1 cellular context compared by ENCODE assay signal in the genomic region with DNA sequence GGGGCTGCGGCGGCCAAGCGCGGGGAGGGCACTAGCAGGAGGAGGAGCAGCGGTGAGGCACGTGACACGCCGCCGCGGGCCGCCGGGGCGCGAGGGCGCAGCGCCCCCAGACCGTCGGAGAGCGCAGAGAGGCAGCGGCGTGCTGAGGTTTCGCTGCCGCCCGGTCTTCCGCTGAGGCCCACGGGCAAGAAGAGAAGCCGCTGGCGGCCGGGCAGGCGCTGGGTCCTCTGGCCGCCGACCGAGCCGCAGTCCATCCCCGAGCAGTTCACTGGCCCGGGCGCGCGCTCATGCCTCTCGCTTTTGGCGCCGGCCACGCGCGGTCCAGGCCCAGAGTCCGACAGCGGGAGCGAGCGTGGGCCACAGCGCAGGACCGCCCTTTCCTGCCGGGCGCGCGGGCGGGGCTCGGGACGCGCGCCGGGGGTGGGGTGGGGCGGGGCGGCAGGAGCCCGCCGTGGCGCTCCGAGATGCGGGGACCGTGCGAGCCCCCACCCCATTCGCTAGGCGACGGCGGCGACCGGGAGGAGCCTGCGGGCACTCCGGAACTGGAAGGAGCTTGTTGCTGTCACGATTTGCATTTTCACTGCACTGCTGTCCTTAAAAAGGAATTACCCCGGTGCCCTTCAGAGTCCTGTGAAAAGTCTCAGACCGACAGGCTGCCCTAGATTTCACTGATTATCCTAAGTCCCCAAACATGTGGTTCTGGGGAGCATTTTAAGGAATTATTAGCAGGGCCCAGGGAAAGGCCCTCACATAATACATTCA.
TF ChIP-seq lines count a peak whose summit lies in the region.

A gene with protein sequence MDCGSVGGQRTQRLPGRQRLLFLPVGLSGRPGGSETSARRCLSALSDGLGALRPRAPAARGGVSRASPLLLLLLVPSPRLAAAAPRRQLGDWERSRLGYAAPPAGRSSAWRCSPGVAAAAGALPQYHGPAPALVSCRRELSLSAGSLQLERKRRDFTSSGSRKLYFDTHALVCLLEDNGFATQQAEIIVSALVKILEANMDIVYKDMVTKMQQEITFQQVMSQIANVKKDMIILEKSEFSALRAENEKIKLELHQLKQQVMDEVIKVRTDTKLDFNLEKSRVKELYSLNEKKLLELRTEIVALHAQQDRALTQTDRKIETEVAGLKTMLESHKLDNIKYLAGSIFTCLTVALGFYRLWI (minus strand): TSS at position 382 of the 762 bp plus-strand sequence. CDS start 128 bp downstream, at position 254.

TF ChIP-seq in A549, 52 proteins besides CTCF, POLR2A, EP300 and RAD21 (continued from another document):
- TF ChIP-seq, protein P1, sequence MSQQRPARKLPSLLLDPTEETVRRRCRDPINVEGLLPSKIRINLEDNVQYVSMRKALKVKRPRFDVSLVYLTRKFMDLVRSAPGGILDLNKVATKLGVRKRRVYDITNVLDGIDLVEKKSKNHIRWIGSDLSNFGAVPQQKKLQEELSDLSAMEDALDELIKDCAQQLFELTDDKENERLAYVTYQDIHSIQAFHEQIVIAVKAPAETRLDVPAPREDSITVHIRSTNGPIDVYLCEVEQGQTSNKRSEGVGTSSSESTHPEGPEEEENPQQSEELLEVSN (IDR thresholded peaks at IDR 0.05; ENCODE audit: borderline replicate concordance, low read depth): peak; percentile 43; the same call in 1 of the 2 replicates
- TF ChIP-seq ZC3H11A (IDR thresholded peaks at IDR 0.05): no peak
- peak; percentile 58; the same call in 1 of the 2 replicates for TF ChIP-seq PHF8 (IDR thresholded peaks at IDR 0.05; ENCODE audit: borderline replicate concordance, low read depth)
- no peak for TF ChIP-seq FOXS1 (CRISPR knock-in tag; IDR thresholded peaks at IDR 0.05)
- no peak for TF ChIP-seq RARB (CRISPR knock-in tag; IDR thresholded peaks at IDR 0.05)
- TF ChIP-seq TP53 (CRISPR knock-in tag; IDR thresholded peaks at IDR 0.05): peak; percentile 32; the same call in 1 of the 2 replicates
- no peak for TF ChIP-seq MAZ (IDR thresholded peaks at IDR 0.05; ENCODE audit: borderline replicate concordance, low read depth, low read length)
- TF ChIP-seq ESRRA (IDR thresholded peaks at IDR 0.05; ENCODE audit: borderline replicate concordance, low read length): no peak
- TF ChIP-seq, protein P2, sequence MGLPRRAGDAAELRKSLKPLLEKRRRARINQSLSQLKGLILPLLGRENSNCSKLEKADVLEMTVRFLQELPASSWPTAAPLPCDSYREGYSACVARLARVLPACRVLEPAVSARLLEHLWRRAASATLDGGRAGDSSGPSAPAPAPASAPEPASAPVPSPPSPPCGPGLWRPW (IDR thresholded peaks at IDR 0.05): no peak
- TF ChIP-seq HDAC2 (IDR thresholded peaks at IDR 0.05): no peak
- TF ChIP-seq ZSCAN20 (CRISPR knock-in tag; IDR thresholded peaks at IDR 0.05): no peak
- TF ChIP-seq BHLHE40 (IDR thresholded peaks at IDR 0.05; ENCODE audit: low read depth, low read length): no peak
- TF ChIP-seq JUNB (IDR thresholded peaks at IDR 0.05): no peak
- 0 out of 2 replicates have a peak, but pooled peaks have one; percentile 42 for TF ChIP-seq NPAS2 (CRISPR knock-in tag; IDR thresholded peaks at IDR 0.05; ENCODE audit: borderline replicate concordance)
- TF ChIP-seq HEYL (CRISPR knock-in tag; IDR thresholded peaks at IDR 0.05): no peak
- TF ChIP-seq, protein P3, sequence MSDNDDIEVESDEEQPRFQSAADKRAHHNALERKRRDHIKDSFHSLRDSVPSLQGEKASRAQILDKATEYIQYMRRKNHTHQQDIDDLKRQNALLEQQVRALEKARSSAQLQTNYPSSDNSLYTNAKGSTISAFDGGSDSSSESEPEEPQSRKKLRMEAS (IDR thresholded peaks at IDR 0.05): peak; percentile 71; the same call in 1 of the 2 replicates
- TF ChIP-seq RCOR1 (IDR thresholded peaks at IDR 0.05; ENCODE audit: low read depth, low read length): no peak
- no peak for TF ChIP-seq GATA3 (IDR thresholded peaks at IDR 0.05; ENCODE audit: borderline replicate concordance)
